ENCODE assay signal across 25 cellular contexts in genomic region chr16:79571753-79572544, GRCh38. TPM values are rescaled to one million over a fixed set of nuclear protein-coding genes. Genes with fewer than 3 reads are reported as not detected.
DNase-seq lines count a peak whose midpoint lies in the region; ATAC-seq, FAIRE-seq and TF ChIP-seq lines count a peak whose summit lies in the region.
"Had no signal": no experiment of that assay in that cellular context is flagged by ENCODE, and none has a peak within 500 bp of the region (broad histone marks: within the 10 kb centered on the region; RNA-seq: fewer than 3 reads in every experiment).

No MANE protein-coding gene starts in this region.

- TF ChIP-seq CTCF in K562 (IDR thresholded peaks at IDR 0.05 in 2 of 3, conservative IDR thresholded peaks at IDR 0.05 in 1 of 3; ENCODE audit: insufficient read depth in 2 of 3, low read depth in 1 of 3, low read length in 3 of 3) (no peak), kidney (IDR thresholded peaks at IDR 0.05; ENCODE audit: borderline replicate concordance, extremely low read depth, insufficient read depth) (no peak), progenitor cell of endocrine pancreas (IDR thresholded peaks at IDR 0.05; ENCODE audit: unreplicated experiment) (no peak), D721Med (IDR thresholded peaks at IDR 0.05; ENCODE audit: insufficient read depth, missing control alignments) (no peak)

- H3K27ac ChIP-seq in HUES48 (ENCODE audit: low read depth, low read length): peak overlapping the region; percentile 58
- no peak overlapping the region for H3K27ac ChIP-seq in K562 (ENCODE audit: extremely low read depth, low read depth, low read length)
- H3K27ac ChIP-seq in kidney (ENCODE audit: low read depth in 2 of 2, low read length in 2 of 2): no peak overlapping the region
- H3K27ac ChIP-seq in skeletal muscle tissue (ENCODE audit: low read depth, low read length): peak overlapping the region; percentile 2
- H3K27ac ChIP-seq: pancreas had no signal

- intact Hi-C loops in K562 (cut with micrococcal nuclease): no loop called here
- intact Hi-C loops in kidney (cut with DNase I): no loop called here

- H3K36me3 ChIP-seq in HUES48 (ENCODE audit: control insufficient read depth, insufficient read depth, low read length) (no peaks in the 10 kb centered on the region), K562 (ENCODE audit: control insufficient read depth, insufficient read depth, low read length) (no peaks in the 10 kb centered on the region), kidney (ENCODE audit: control insufficient read depth in 1 of 2, insufficient read depth in 2 of 2, low read length in 2 of 2) (no peaks in the 10 kb centered on the region), skeletal muscle tissue (ENCODE audit: control insufficient read depth in 3 of 3, insufficient read depth in 3 of 3, low read length in 3 of 3) (no peaks in the 10 kb centered on the region)
- H3K36me3 ChIP-seq: pancreas, sigmoid colon had no signal

- no peak for TF ChIP-seq EP300 in K562 (IDR thresholded peaks at IDR 0.05; ENCODE audit: low read length)

- no peak overlapping the region for H3K9ac ChIP-seq in HUES48 (ENCODE audit: low read depth, low read length)
- H3K9ac ChIP-seq in K562 (ENCODE audit: insufficient read depth in 1 of 2, low read depth in 2 of 2, low read length in 2 of 2): no peak overlapping the region
- H3K9ac ChIP-seq in kidney (ENCODE audit: low read length in 2 of 2): no peak overlapping the region
- H3K9ac ChIP-seq in skeletal muscle tissue (ENCODE audit: low read depth in 1 of 3, low read length in 3 of 3): no peak overlapping the region
- H3K9ac ChIP-seq: SK-N-SH had no signal

- CTCF ChIA-PET in K562 (lab: Yijun Ruan, JAX; ENCODE audit: low intra/inter-chr PET ratio): no interaction called here

- H3K4me1 ChIP-seq in HUES48 (ENCODE audit: control insufficient read depth, insufficient read depth, low read length): peaks cover 6% of the 10 kb centered on the region; the same call in 1 of the 2 replicates
- H3K4me1 ChIP-seq in K562 (replicated peaks in 1 of 2; ENCODE audit: control insufficient read depth in 2 of 2, insufficient read depth in 2 of 2, low read length in 2 of 2): no peaks in the 10 kb centered on the region
- H3K4me1 ChIP-seq in kidney (ENCODE audit: control insufficient read depth in 1 of 2, insufficient read depth in 1 of 2, low read depth in 1 of 2, low read length in 2 of 2): no peaks in the 10 kb centered on the region
- H3K4me1 ChIP-seq in skeletal muscle tissue (ENCODE audit: control insufficient read depth in 3 of 3, insufficient read depth in 3 of 3, low read length in 3 of 3): peaks cover 3 to 13% (median 4%) of the 10 kb centered on the region in 3 donors
- H3K4me1 ChIP-seq: pancreas had no signal

- H3K9me1 ChIP-seq in K562 (ENCODE audit: control insufficient read depth, insufficient read depth, low read length): no peaks in the 10 kb centered on the region

- POLR2A ChIA-PET in K562 (lab: Yijun Ruan, JAX): interaction anchor here (0.6 to 1.1 kb wide), 3 partner anchors 10 to 53 kb away, joined by 3 to 4 read pairs (median 4); no protein-coding TSS in a partner anchor

- H3K4me1 Mint-ChIP-seq in progenitor cell of endocrine pancreas (ENCODE audit: low read depth): peaks cover 2% of the 10 kb centered on the region
- H3K4me1 Mint-ChIP-seq: activated B cell treated with CpG ODN at 0.5 μM for 24 hours had no signal

- no peaks in the 10 kb centered on the region for H4K20me1 ChIP-seq in K562 (replicated peaks; ENCODE audit: control insufficient read depth, insufficient read depth, low read length)

- peaks cover 39% of the 10 kb centered on the region for H3K27me3 Mint-ChIP-seq in progenitor cell of endocrine pancreas

- H3K9me3 ChIP-seq in HUES48 (ENCODE audit: control insufficient read depth, insufficient read depth, low read length) (no peaks in the 10 kb centered on the region), K562 (replicated peaks; ENCODE audit: control insufficient read depth, insufficient read depth, low read depth, low read length) (no peaks in the 10 kb centered on the region), kidney (ENCODE audit: control insufficient read depth in 1 of 2, low read length in 2 of 2) (no peaks in the 10 kb centered on the region), skeletal muscle tissue (ENCODE audit: control insufficient read depth in 3 of 3, low read length in 3 of 3) (no peaks in the 10 kb centered on the region)
- H3K9me3 ChIP-seq: pancreas, sigmoid colon, SK-N-SH had no signal

- H3K4me2 ChIP-seq in K562 (ENCODE audit: insufficient read depth, low read length): no peak overlapping the region
- H3K4me2 ChIP-seq: SK-N-SH had no signal

- H3K4me3 ChIP-seq in HUES48 (ENCODE audit: low read depth, low read length) (no peak overlapping the region), K562 (no peak overlapping the region), kidney (ENCODE audit: low read length in 2 of 2) (peak overlapping the region; percentile 28 to 34), skeletal muscle tissue (ENCODE audit: low read length in 3 of 3) (no peak overlapping the region)
- H3K4me3 ChIP-seq: pancreas had no signal

- in situ Hi-C loops in K562 (cut with MboI): no loop called here

- H2AFZ ChIP-seq in K562 (ENCODE audit: low read depth, low read length): no peak overlapping the region

- H3K36me3 Mint-ChIP-seq in progenitor cell of endocrine pancreas (ENCODE audit: insufficient read depth): no peaks in the 10 kb centered on the region
- H3K36me3 Mint-ChIP-seq: CD14-positive monocyte had no signal

- no TSS peak for BruUV-seq in K562 (replicated peaks; lab: Mats Ljungman, UMichigan)

- no peaks in the 10 kb centered on the region for H3K9me3 Mint-ChIP-seq in progenitor cell of endocrine pancreas (ENCODE audit: low read depth)
- H3K9me3 Mint-ChIP-seq: activated B cell treated with CpG ODN at 0.5 μM for 24 hours; T-helper 2 cell treated with Interferon-gamma antibody and Interleukin-4, amounts not matched to agents 5 μg/mL and 100 μg/mL, for 36 hours had no signal

- FAIRE-seq in K562 (lab: Jason Lieb, UNC) (no peak), kidney (lab: Jason Lieb, UNC) (no peak), D721Med (lab: Jason Lieb, UNC) (no peak)
- FAIRE-seq: pancreas had no signal

- no peak for TF ChIP-seq RAD21 in K562 (CRISPR knock-in tag; conservative IDR thresholded peaks at IDR 0.05 in 1 of 2, IDR thresholded peaks at IDR 0.05 in 1 of 2)

- no peaks in the 10 kb centered on the region for H3K79me2 ChIP-seq in K562 (ENCODE audit: control insufficient read depth, insufficient read depth, low read length)

- H3K4me3 Mint-ChIP-seq in progenitor cell of endocrine pancreas (ENCODE audit: low read depth): no peak overlapping the region
- H3K4me3 Mint-ChIP-seq: activated B cell treated with CpG ODN at 0.5 μM for 24 hours; T-helper 2 cell treated with Interferon-gamma antibody and Interleukin-4, amounts not matched to agents 5 μg/mL and 100 μg/mL, for 36 hours had no signal

- ATAC-seq in K562: no peak
- no peak for ATAC-seq in HG03280 (IDR thresholded peaks at IDR 0.05; ENCODE audit: unreplicated experiment)

- no peak overlapping the region for H3K27ac Mint-ChIP-seq in progenitor cell of endocrine pancreas
- H3K27ac Mint-ChIP-seq: activated B cell treated with CpG ODN at 0.5 μM for 24 hours; T-helper 2 cell treated with Interferon-gamma antibody and Interleukin-4, amounts not matched to agents 5 μg/mL and 100 μg/mL, for 36 hours had no signal

- 2% methylated on average over 11 of the region's 11 CpGs for WGBS in K562 (ENCODE audit: insufficient coverage, low coverage, missing lambda C conversion rate)

- no peaks in the 10 kb centered on the region for H3K27me3 ChIP-seq in HUES48 (ENCODE audit: control insufficient read depth, insufficient read depth, low read length)
- peaks cover 8 to 17% of the 10 kb centered on the region in 2 experiments; a peak in 2 of 5 replicates for H3K27me3 ChIP-seq in K562 (ENCODE audit: control insufficient read depth in 2 of 2, insufficient read depth in 2 of 2, low read length in 2 of 2)
- no peaks in the 10 kb centered on the region for H3K27me3 ChIP-seq in skeletal muscle tissue (ENCODE audit: control insufficient read depth in 3 of 3, insufficient read depth in 3 of 3, low read length in 3 of 3)
- H3K27me3 ChIP-seq: pancreas, sigmoid colon had no signal

- DNase-seq in K562 (ENCODE audit: extremely low read depth in 1 of 4, low spot score in 3 of 4): no peak
- DNase-seq in kidney: no peak
- DNase-seq in NCI-H2227 treated with DMSO at 0.1 percent for 48 hours (lab: John Stamatoyannopoulos, UW): no peak
- no peak for DNase-seq in progenitor cell of endocrine pancreas (ENCODE audit: low spot score, unreplicated experiment)
- DNase-seq in D721Med (ENCODE audit: insufficient read length, low spot score): no peak
- DNase-seq: activated B cell treated with CpG ODN at 0.5 μM for 24 hours; activated CD4-positive, alpha-beta T cell treated with anti-CD3 and anti-CD28 coated beads, Interleukin-2, amount 50 U/mL, for 4 hours; activated naive CD4-positive, alpha-beta T cell; amniotic stem cell; central memory CD4-positive, alpha-beta T cell; EL; foreskin fibroblast; H7; islet precursor cell; NCI-H2081 treated with DMSO at 0.1 percent for 48 hours; NCI-H510A treated with DMSO at 0.1 percent for 48 hours; pancreas; sigmoid colon; SK-N-SH; substantia nigra had no signal

- TF ChIP-seq POLR2A in K562 (conservative IDR thresholded peaks at IDR 0.05): no peak

RNA-seq across cellular contexts. Expression of gene MAF, which starts 28.6 kb away (rescaled TPM):
- total RNA-seq in K562 (2011; cell fraction: chromatin; rRNA removed; ENCODE audit: low replicate concordance): not detected in 2 replicates
- not detected in 2 replicates for total RNA-seq in K562 (2011; cell fraction: nucleolus; rRNA removed)
- total RNA-seq in K562 (2011; cell fraction: nucleoplasm; rRNA removed): not detected in 2 replicates
- total RNA-seq in K562 (2014; rRNA removed) (0.29 TPM in 1 of 2 replicates, not detected in the other), K562 (2014; rRNA removed; fragmentation: Illumina TruSeq; extraction: Trizol) (not detected in 2 replicates), K562 (2015; rRNA removed; fragmentation: Illumina TruSeq; extraction: Trizol) (not detected in 2 replicates), K562 (2021) (0.16 and 0.18 TPM in 2 replicates), kidney (70.1 TPM), skeletal muscle tissue (17.2 TPM), progenitor cell of endocrine pancreas (15.5 and 17.3 TPM in 2 replicates)
- polyA plus RNA-seq in K562 (2011; rRNA removed) (0.01 TPM in 1 of 2 replicates, not detected in the other), K562 (2014; fragmentation: Illumina TruSeq; extraction: Trizol) (not detected in 2 replicates), K562 (2014; fragmentation: Nextera tagmentation; extraction: Ambion mirVana) (not detected), K562 (2014; rRNA removed) (not detected in 2 replicates), kidney (ENCODE audit: insufficient read depth, low read depth, low replicate concordance) (47.1 TPM)
- not detected in 2 replicates for polyA plus RNA-seq in K562 (2011; cell fraction: cytosol; rRNA removed)
- polyA plus RNA-seq in K562 (2011; cell fraction: nucleus; rRNA removed): not detected in 2 replicates
- polyA plus RNA-seq in K562 (2012): 0.01 TPM in 2 replicates
- not detected in 2 replicates for polyA minus RNA-seq in K562 (2011; rRNA and poly(A)+ RNA removed)
- polyA minus RNA-seq in K562 (2011; cell fraction: cytosol; rRNA and poly(A)+ RNA removed): not detected in 2 replicates
- not detected in 2 replicates for polyA minus RNA-seq in K562 (2011; cell fraction: nucleus; rRNA and poly(A)+ RNA removed)

Comparison
In these comparisons a context has a peak if more than half of its experiments do, and no peak if none do; other contexts are left out.
1. H3K27ac ChIP-seq: peak in HUES48 (single experiment) and skeletal muscle tissue (single experiment); none in K562 (single experiment) and kidney (0 of 2).
2. H3K4me3 ChIP-seq: peak in kidney (2 of 2); none in HUES48 (single experiment), K562 (single experiment) and skeletal muscle tissue (0 of 3).
3. RNA of gene MAF, which starts 28.6 kb away (total RNA-seq): 70.1 TPM in kidney (single experiment), 15.5 to 17.3 TPM in progenitor cell of endocrine pancreas and 17.2 TPM in skeletal muscle tissue (single experiment); 0.16 to 0.29 TPM in K562; every median in the first group is over 10 times any median in the second.